In the genomic region with DNA sequence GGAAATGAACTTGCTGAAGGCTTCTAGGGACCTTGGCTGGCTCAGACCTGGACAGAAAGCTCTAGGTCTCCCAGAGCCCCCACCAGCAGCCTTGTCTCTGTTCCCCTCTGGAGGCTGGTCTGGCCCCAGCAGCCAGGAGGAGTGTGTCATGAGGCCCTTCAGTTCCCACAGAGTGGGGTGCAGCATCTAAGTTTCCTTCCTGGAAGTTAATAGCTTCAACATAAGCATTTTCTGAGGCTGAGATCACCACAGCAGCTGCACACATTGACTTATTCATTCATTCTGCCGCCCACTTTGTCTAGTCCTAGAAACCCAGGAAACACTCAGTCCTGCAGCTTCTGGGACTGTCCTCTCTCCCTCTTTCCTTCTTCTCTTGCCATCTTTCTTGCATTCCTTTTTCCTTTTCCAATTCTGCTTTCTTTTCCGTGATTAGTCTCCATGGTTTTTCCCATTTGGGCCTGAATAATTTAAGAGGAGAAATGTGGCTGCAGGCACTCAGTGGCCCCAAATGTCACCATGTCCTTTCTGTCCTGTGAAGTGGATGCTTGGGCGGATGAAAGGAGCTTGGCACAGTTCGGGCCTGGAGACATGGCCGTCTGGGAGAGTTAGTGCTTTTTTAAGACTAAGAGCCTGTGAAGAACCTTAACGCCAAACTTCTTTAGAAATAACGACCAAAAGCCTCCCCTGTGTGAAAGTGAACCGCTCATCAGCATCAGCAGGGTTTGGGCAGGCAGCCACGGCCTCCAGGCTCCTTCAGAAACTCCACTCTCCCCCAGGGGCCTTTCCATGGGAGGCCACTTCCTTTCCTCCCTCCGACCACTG, we compare ENCODE assay signal across 10 cellular contexts. TPM values are rescaled to one million over a fixed set of nuclear protein-coding genes. Genes with fewer than 3 reads are reported as not detected.
DNase-seq lines count a peak whose midpoint lies in the region; ATAC-seq, FAIRE-seq and TF ChIP-seq lines count a peak whose summit lies in the region.
"Had no signal": no experiment of that assay in that cellular context is flagged by ENCODE, and none has a peak within 500 bp of the region (broad histone marks: within the 10 kb centered on the region; RNA-seq: fewer than 3 reads in every experiment).

No MANE protein-coding gene starts in this region.

- H3K9me1 ChIP-seq in K562 (ENCODE audit: control insufficient read depth, insufficient read depth, low read length) (peaks cover 3% of the 10 kb centered on the region), keratinocyte (ENCODE audit: control insufficient read depth, extremely low read depth, insufficient read depth, low read length) (no peaks in the 10 kb centered on the region)

- no peak for TF ChIP-seq RAD21 in K562 (CRISPR knock-in tag; conservative IDR thresholded peaks at IDR 0.05 in 1 of 2, IDR thresholded peaks at IDR 0.05 in 1 of 2)

- BruUV-seq in K562 (replicated peaks; lab: Mats Ljungman, UMichigan) = no TSS peak

- DNase-seq in ACHN (peak; percentile 73), H54 (ENCODE audit: insufficient read length, low spot score) (peak; percentile 96), K562 (ENCODE audit: extremely low read depth in 1 of 4, low spot score in 3 of 4) (no peak), keratinocyte (ENCODE audit: low read depth, low spot score) (no peak), KG1 (lab: John Stamatoyannopoulos, UW) (no peak)
- DNase-seq: DND-41 had no signal

- TF ChIP-seq EP300 in K562 (IDR thresholded peaks at IDR 0.05; ENCODE audit: low read length) = no peak

- H3K4me1 ChIP-seq in K562 (replicated peaks in 1 of 2; ENCODE audit: control insufficient read depth in 2 of 2, insufficient read depth in 2 of 2, low read length in 2 of 2) (peaks cover 44 to 68% of the 10 kb centered on the region in 2 experiments; a peak in 4 of 5 replicates), keratinocyte (ENCODE audit: control insufficient read depth, extremely low read depth, insufficient read depth, low read length) (peaks cover 34% of the 10 kb centered on the region)

- no peak for ATAC-seq in K562
- no peak for ATAC-seq in HG02571 (IDR thresholded peaks at IDR 0.05; ENCODE audit: unreplicated experiment)
- no peak for ATAC-seq in esophagus mucosa
- no peak for ATAC-seq in HG02610 (IDR thresholded peaks at IDR 0.05; ENCODE audit: unreplicated experiment)

- H3K27me3 ChIP-seq in K562 (ENCODE audit: control insufficient read depth in 2 of 2, insufficient read depth in 2 of 2, low read length in 2 of 2) (peaks cover 6 to 29% of the 10 kb centered on the region in 2 experiments; a peak in 3 of 5 replicates), keratinocyte (ENCODE audit: control insufficient read depth, extremely low read depth, insufficient read depth, low read length) (peaks cover 29% of the 10 kb centered on the region)

- in situ Hi-C loops in ACHN (cut with HindIII; ENCODE audit: low pct_ligation_motif_present, low pct_unique_long_range_greater_than_20kb, low sequenced_read_pairs) (no loop called here), K562 (cut with MboI) (no loop called here)

- no peak overlapping the region for H3K4me2 ChIP-seq in K562 (ENCODE audit: insufficient read depth, low read length)
- peak overlapping the region; percentile 22 for H3K4me2 ChIP-seq in keratinocyte (ENCODE audit: control insufficient read depth, extremely low read depth, insufficient read depth, low read depth, low read length)

- FAIRE-seq in H54 (lab: Jason Lieb, UNC) (no peak), K562 (lab: Jason Lieb, UNC) (no peak), keratinocyte (lab: Jason Lieb, UNC) (peak; percentile 29)
- FAIRE-seq: TTC549 had no signal

- CTCF ChIA-PET in K562 (lab: Yijun Ruan, JAX; ENCODE audit: low intra/inter-chr PET ratio) = no interaction called here

- POLR2A ChIA-PET in K562 (lab: Yijun Ruan, JAX) = interaction anchor here (0.9 kb wide), 1 partner anchor 10 kb away, joined by 3 read pairs; no protein-coding TSS in a partner anchor

- H3K4me3 ChIP-seq in K562 (no peak overlapping the region), keratinocyte (ENCODE audit: control insufficient read depth in 2 of 3, extremely low read depth in 1 of 3, insufficient read depth in 2 of 3, low read depth in 1 of 3, low read length in 3 of 3) (no peak overlapping the region)

- dilution Hi-C loops in keratinocyte (cut with MboI; ENCODE audit: extremely low pct_ligation_motif_present, low sequenced_read_pairs) = no loop called here

- H2AFZ ChIP-seq in K562 (ENCODE audit: low read depth, low read length) (no peak overlapping the region), keratinocyte (ENCODE audit: control insufficient read depth, low read length) (no peak overlapping the region)

- no peak for TF ChIP-seq POLR2A in H54 (IDR thresholded peaks at IDR 0.05; ENCODE audit: low read depth, low read length)
- TF ChIP-seq POLR2A in K562 (conservative IDR thresholded peaks at IDR 0.05) = no peak

- H3K27ac ChIP-seq in K562 (ENCODE audit: extremely low read depth, low read depth, low read length) = no peak overlapping the region
- no peak overlapping the region for H3K27ac ChIP-seq in keratinocyte (ENCODE audit: control insufficient read depth, insufficient read depth, low read length)

- H3K9ac ChIP-seq in K562 (ENCODE audit: insufficient read depth in 1 of 2, low read depth in 2 of 2, low read length in 2 of 2) (peak overlapping the region in 1 of 2 experiments; percentile 17; a peak in 1 of 4 replicates), keratinocyte (ENCODE audit: control insufficient read depth, extremely low read depth, insufficient read depth, low read length) (peak overlapping the region; percentile 9)

- H3K79me2 ChIP-seq in K562 (ENCODE audit: control insufficient read depth, insufficient read depth, low read length) (no peaks in the 10 kb centered on the region), keratinocyte (ENCODE audit: control insufficient read depth, insufficient read depth, low read length) (no peaks in the 10 kb centered on the region)

- H3K9me3 ChIP-seq in K562 (replicated peaks; ENCODE audit: control insufficient read depth, insufficient read depth, low read depth, low read length) (no peaks in the 10 kb centered on the region), keratinocyte (ENCODE audit: control insufficient read depth, low read depth, low read length) (no peaks in the 10 kb centered on the region)

- H4K20me1 ChIP-seq in K562 (replicated peaks; ENCODE audit: control insufficient read depth, insufficient read depth, low read length) (peaks cover 3% of the 10 kb centered on the region; the same call in 1 of the 2 replicates), keratinocyte (ENCODE audit: control insufficient read depth, extremely low read depth, insufficient read depth, low read length) (no peaks in the 10 kb centered on the region)

- 21% methylated on average over 10 of the region's 10 CpGs for WGBS in K562 (ENCODE audit: insufficient coverage, low coverage, missing lambda C conversion rate)

- H3K36me3 ChIP-seq in K562 (ENCODE audit: control insufficient read depth, insufficient read depth, low read length) = no peaks in the 10 kb centered on the region
- no peaks in the 10 kb centered on the region for H3K36me3 ChIP-seq in keratinocyte (ENCODE audit: control insufficient read depth in 2 of 2, extremely low read depth in 1 of 2, insufficient read depth in 2 of 2, low read length in 2 of 2)

- no peak for TF ChIP-seq CTCF in K562 (IDR thresholded peaks at IDR 0.05 in 2 of 3, conservative IDR thresholded peaks at IDR 0.05 in 1 of 3; ENCODE audit: insufficient read depth in 2 of 3, low read depth in 1 of 3, low read length in 3 of 3)
- no peak for TF ChIP-seq CTCF in keratinocyte (optimal IDR thresholded peaks at IDR 0.05 in 1 of 3, IDR thresholded peaks at IDR 0.05 in 1 of 3, conservative IDR thresholded peaks at IDR 0.05 in 1 of 3; ENCODE audit: extremely low read depth in 1 of 3, insufficient read depth in 2 of 3, low read length in 3 of 3)

- intact Hi-C loops in K562 (cut with micrococcal nuclease) = no loop called here

TF ChIP-seq in K562, 482 proteins besides CTCF, POLR2A, EP300 and RAD21:
- TF ChIP-seq NFIC (IDR thresholded peaks at IDR 0.05) (peak; percentile 30; the same call in 1 of the 2 replicates), HNRNPL (IDR thresholded peaks at IDR 0.05; ENCODE audit: low read depth, low read length) (no peak)

RNA-seq across cellular contexts. Expression of a gene that starts 31.0 kb away (rescaled TPM):
- 50.4 and 99.7 TPM in 2 replicates for total RNA-seq in K562 (2011; cell fraction: chromatin; rRNA removed; ENCODE audit: low replicate concordance)
- total RNA-seq in K562 (2011; cell fraction: nucleolus; rRNA removed) = 29.4 and 29.6 TPM in 2 replicates
- total RNA-seq in K562 (2011; cell fraction: nucleoplasm; rRNA removed) = 45.9 and 53.0 TPM in 2 replicates
- total RNA-seq in K562 (2014; rRNA removed) (27.9 and 28.4 TPM in 2 replicates), K562 (2014; rRNA removed; fragmentation: Illumina TruSeq; extraction: Trizol) (25.4 and 28.4 TPM in 2 replicates), K562 (2015; rRNA removed; fragmentation: Illumina TruSeq; extraction: Trizol) (13.4 and 15.8 TPM in 2 replicates), K562 (2021) (32.8 and 33.0 TPM in 2 replicates), esophagus mucosa (26.0 TPM)
- polyA plus RNA-seq in K562 (2011; rRNA removed) (36.7 and 49.3 TPM in 2 replicates), K562 (2014; fragmentation: Illumina TruSeq; extraction: Trizol) (24.9 and 34.9 TPM in 2 replicates), K562 (2014; fragmentation: Nextera tagmentation; extraction: Ambion mirVana) (10 to 100 TPM; 11.3 to 18.1 TPM), K562 (2014; rRNA removed) (33.0 and 36.9 TPM in 2 replicates), keratinocyte (24.5 to 25.8 TPM (median 25.6 TPM) in 3 replicates)
- 11.9 and 21.9 TPM in 2 replicates for polyA plus RNA-seq in K562 (2011; cell fraction: cytosol; rRNA removed)
- polyA plus RNA-seq in K562 (2011; cell fraction: nucleus; rRNA removed) = 58.9 and 69.0 TPM in 2 replicates
- 23.1 and 24.6 TPM in 2 replicates for polyA plus RNA-seq in K562 (2012)
- 27.2 and 35.6 TPM in 2 replicates for polyA minus RNA-seq in K562 (2011; rRNA and poly(A)+ RNA removed)
- polyA minus RNA-seq in K562 (2011; cell fraction: cytosol; rRNA and poly(A)+ RNA removed) = 12.0 and 18.8 TPM in 2 replicates
- 13.5 and 22.7 TPM in 2 replicates for polyA minus RNA-seq in K562 (2011; cell fraction: nucleus; rRNA and poly(A)+ RNA removed)
- polyA plus RNA-seq in keratinocyte (2011; ENCODE audit: low read depth) = 36.6 TPM
- polyA plus RNA-seq in keratinocyte (2011; cell fraction: cytosol; rRNA removed) = 12.2 and 14.2 TPM in 2 replicates
- polyA plus RNA-seq in keratinocyte (2011; cell fraction: nucleus; rRNA removed) = 69.4 and 91.5 TPM in 2 replicates
- 11.7 and 18.5 TPM in 2 replicates for polyA plus RNA-seq in keratinocyte (2012; ENCODE audit: low replicate concordance)
- 7.1 to 18.6 TPM (median 14.0 TPM) in 3 replicates for polyA minus RNA-seq in keratinocyte
- polyA minus RNA-seq in keratinocyte (2011; cell fraction: cytosol; rRNA and poly(A)+ RNA removed) = 14.6 TPM
- 15.0 and 26.2 TPM in 2 replicates for polyA minus RNA-seq in keratinocyte (2011; cell fraction: nucleus; rRNA and poly(A)+ RNA removed)

Comparison
In these comparisons a context has a peak if more than half of its experiments do, and no peak if none do; other contexts are left out.
1. DNase-seq: peak in ACHN (single experiment) and H54 (single experiment); none in K562 (0 of 4), keratinocyte (single experiment) and KG1 (single experiment).